11 cellular contexts compared by ENCODE assay signal in the genomic region with DNA sequence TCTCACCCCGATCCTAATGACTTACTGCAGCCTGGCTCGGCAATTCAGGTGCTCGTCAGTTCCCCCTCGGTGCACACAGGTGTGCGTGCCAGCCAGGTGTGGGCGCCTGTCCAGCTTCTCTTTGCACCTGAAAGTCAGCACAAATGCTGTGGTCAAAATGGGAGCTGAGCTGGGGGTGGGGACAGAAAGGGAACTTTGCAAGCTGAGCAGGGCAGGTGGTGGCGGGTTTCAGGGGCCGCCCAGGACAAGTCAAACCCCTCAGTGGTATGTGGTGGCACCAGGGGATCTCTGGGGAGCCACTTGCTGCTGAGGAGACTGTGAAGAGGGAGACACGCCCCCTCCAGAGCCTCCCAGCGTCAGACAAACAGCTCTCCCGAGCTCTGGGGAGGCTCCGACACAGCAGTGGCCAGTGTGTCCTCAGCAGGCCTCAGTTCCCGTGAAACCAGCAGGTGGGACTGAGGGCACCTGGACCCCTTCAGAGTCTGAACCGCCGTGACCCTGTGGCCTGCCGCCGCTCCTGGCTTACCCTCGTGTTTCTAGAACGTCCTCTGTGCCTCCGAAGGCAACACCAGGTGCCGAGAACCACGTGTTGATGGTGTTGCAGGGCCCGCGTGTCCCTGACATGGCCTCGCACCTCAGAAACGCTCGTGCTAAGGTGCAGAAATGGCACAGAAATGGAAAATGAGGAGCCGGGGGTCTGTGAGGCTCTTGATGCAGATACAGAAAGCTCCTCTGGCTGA.
DNase-seq lines count a peak whose midpoint lies in the region; ATAC-seq and TF ChIP-seq lines count a peak whose summit lies in the region.
"Had no signal": no experiment of that assay in that cellular context is flagged by ENCODE, and none has a peak within 500 bp of the region (broad histone marks: within the 10 kb centered on the region; RNA-seq: fewer than 3 reads in every experiment).

No MANE protein-coding gene starts in this region.

- H4K20me1 ChIP-seq in DND-41 (ENCODE audit: insufficient read depth, low read length) (no peaks in the 10 kb centered on the region), IMR-90 (ENCODE audit: insufficient read depth, low read length) (no peaks in the 10 kb centered on the region)

- no peak overlapping the region for H4K8ac ChIP-seq in IMR-90 (ENCODE audit: low read depth in 2 of 2, low read length in 2 of 2)

- no peak overlapping the region for H2AK5ac ChIP-seq in IMR-90 (ENCODE audit: low read depth, low read length)

- no peaks in the 10 kb centered on the region for H3K9me1 ChIP-seq in IMR-90 (ENCODE audit: insufficient read depth, low read length)

- no peak overlapping the region for H3K18ac ChIP-seq in IMR-90 (ENCODE audit: low read depth, low read length)

- in situ Hi-C loops in IMR-90 (cut with MboI; ENCODE audit: low sequenced_read_pairs): no loop called here

- no peaks in the 10 kb centered on the region for H3K79me1 ChIP-seq in IMR-90 (ENCODE audit: low read depth in 1 of 2, low read length in 2 of 2)

- no peak overlapping the region for H2BK5ac ChIP-seq in IMR-90 (ENCODE audit: low read depth, low read length, poor library complexity, severe bottlenecking)

- H3K27ac ChIP-seq in DND-41 (ENCODE audit: low read length): no peak overlapping the region
- H3K27ac ChIP-seq in IMR-90 (ENCODE audit: insufficient read depth, low read length): no peak overlapping the region
- H3K27ac ChIP-seq: brain microvascular endothelial cell had no signal

- BruUV-seq in IMR-90 (replicated peaks; lab: Mats Ljungman, UMichigan): no TSS peak

- 72% methylated on average over 14 of the region's 28 CpGs; no CpG with 5 or more reads in 1 of the 2 experiments for WGBS in IMR-90 (ENCODE audit: extremely low coverage in 2 of 2, insufficient read length in 1 of 2), 2 experiments

- no peak overlapping the region for H3K4ac ChIP-seq in IMR-90 (ENCODE audit: low read depth, low read length)

- no peak for TF ChIP-seq CTCF in DND-41 (IDR thresholded peaks at IDR 0.05; ENCODE audit: borderline replicate concordance, extremely low read depth, low read length, poor library complexity, severe bottlenecking)
- TF ChIP-seq CTCF in IMR-90 (conservative IDR thresholded peaks at IDR 0.05; ENCODE audit: low read depth, low read length): no peak

- H3K23ac ChIP-seq in IMR-90 (ENCODE audit: low read depth, low read length): no peak overlapping the region

- H3K9ac ChIP-seq in DND-41 (ENCODE audit: low read depth, low read length) (no peak overlapping the region), IMR-90 (ENCODE audit: low read depth, low read length) (no peak overlapping the region)

- no peak overlapping the region for H2BK120ac ChIP-seq in IMR-90 (ENCODE audit: low read depth, low read length)

- H3K4me3 ChIP-seq in DND-41 (ENCODE audit: low read depth in 1 of 2, low read length in 2 of 2) (no peak overlapping the region), IMR-90 (ENCODE audit: insufficient read depth, low read depth, low read length) (no peak overlapping the region)

- H2AFZ ChIP-seq in DND-41 (ENCODE audit: low read depth, low read length) (no peak overlapping the region), IMR-90 (replicated peaks; ENCODE audit: low read length, poor library complexity) (no peak overlapping the region)

- H2BK15ac ChIP-seq in IMR-90 (ENCODE audit: low read depth, low read length): no peak overlapping the region

- H3K4me1 ChIP-seq in DND-41 (ENCODE audit: insufficient read depth, low read length) (no peaks in the 10 kb centered on the region), IMR-90 (ENCODE audit: control insufficient read depth, insufficient read depth, low read length) (no peaks in the 10 kb centered on the region)

- H4K5ac ChIP-seq in IMR-90 (ENCODE audit: low read depth, low read length): no peak overlapping the region

- H3K4me2 ChIP-seq in DND-41 (ENCODE audit: insufficient read depth, low read length): no peak overlapping the region
- no peak overlapping the region for H3K4me2 ChIP-seq in IMR-90 (ENCODE audit: low read depth, low read length)

- no peak overlapping the region for H4K91ac ChIP-seq in IMR-90 (ENCODE audit: insufficient read depth, low read depth, low read length)

- peak; percentile 16 for DNase-seq in DND-41
- DNase-seq in IMR-90: no peak
- peak; percentile 80 for DNase-seq in NCI-H526 treated with DMSO at 0.1 percent for 48 hours (lab: John Stamatoyannopoulos, UW)
- DNase-seq in mucosa of gallbladder (ENCODE audit: low spot score): peak; percentile 5
- DNase-seq in HEK293T (ENCODE audit: extremely low spot score): no peak
- DNase-seq in inferior parietal cortex (ENCODE audit: extremely low spot score): no peak
- no peak for DNase-seq in NCI-H2171 (lab: John Stamatoyannopoulos, UW)
- DNase-seq: brain microvascular endothelial cell had no signal

- H3K36me3 ChIP-seq in DND-41 (ENCODE audit: insufficient read depth, low read length): no peaks in the 10 kb centered on the region
- H3K36me3 ChIP-seq in IMR-90 (ENCODE audit: control insufficient read depth, insufficient read depth, low read length): no peaks in the 10 kb centered on the region
- H3K36me3 ChIP-seq: brain microvascular endothelial cell had no signal

- CTCF ChIA-PET in IMR-90 (lab: Yijun Ruan, JAX): no interaction called here
- CTCF ChIA-PET in HEK293T (lab: Yijun Ruan, JAX): no interaction called here

- no peak overlapping the region for H3K14ac ChIP-seq in IMR-90 (replicated peaks; ENCODE audit: low read depth, low read length)

- no peak for TF ChIP-seq RAD21 in IMR-90 (IDR thresholded peaks at IDR 0.05; ENCODE audit: low read length)

- TF ChIP-seq POLR2A in IMR-90 (IDR thresholded peaks at IDR 0.05; ENCODE audit: low read depth, low read length): no peak

- no peak overlapping the region for H2BK20ac ChIP-seq in IMR-90 (ENCODE audit: low read depth, low read length)

- ATAC-seq in DND-41 (ENCODE audit: insufficient read depth, low read depth): no peak; the same call in 2 of the 3 replicates
- no peak for ATAC-seq in IMR-90 (ENCODE audit: low read depth)
- ATAC-seq in HG02623 (IDR thresholded peaks at IDR 0.05; ENCODE audit: unreplicated experiment): no peak
- ATAC-seq: naive thymus-derived CD8-positive, alpha-beta T cell; T-cell had no signal

- peak overlapping the region; percentile 1 for H2AK9ac ChIP-seq in IMR-90 (replicated peaks; ENCODE audit: low read depth, low read length, poor library complexity)

- H3K9me3 ChIP-seq in DND-41 (ENCODE audit: insufficient read depth, low read length, severe bottlenecking) (no peaks in the 10 kb centered on the region), IMR-90 (ENCODE audit: control insufficient read depth, insufficient read depth, low read length) (no peaks in the 10 kb centered on the region)

- POLR2A ChIA-PET in IMR-90 (lab: Charles Lee; ENCODE audit: unreplicated experiment) (no interaction called here), HEK293T (lab: Yijun Ruan, JAX) (no interaction called here)

- dilution Hi-C loops in IMR-90 (cut with HindIII; ENCODE audit: low sequenced_read_pairs, unreplicated experiment): no loop called here

- intact Hi-C loops in IMR-90 (cut with micrococcal nuclease): no loop called here

- H3K27me3 ChIP-seq in DND-41 (ENCODE audit: insufficient read depth, low read length, poor library complexity): no peaks in the 10 kb centered on the region
- H3K27me3 ChIP-seq in IMR-90 (ENCODE audit: control insufficient read depth, insufficient read depth, low read length): peaks cover 20% of the 10 kb centered on the region

- no peak overlapping the region for H3K56ac ChIP-seq in IMR-90 (ENCODE audit: extremely low read depth, insufficient read depth, low read length)

- no peaks in the 10 kb centered on the region for H3K79me2 ChIP-seq in DND-41 (ENCODE audit: insufficient read depth, low read length)

TF ChIP-seq in IMR-90, 13 proteins besides CTCF, POLR2A, EP300 and RAD21 (continues in another document):
- TF ChIP-seq CHD1 (IDR thresholded peaks at IDR 0.05; ENCODE audit: low read depth, low read length) (no peak), RCOR1 (IDR thresholded peaks at IDR 0.05; ENCODE audit: insufficient replicate concordance, low read length) (no peak), CEBPB (IDR thresholded peaks at IDR 0.05; ENCODE audit: low read depth, low read length) (no peak), MAFK (IDR thresholded peaks at IDR 0.05; ENCODE audit: low read depth, low read length) (no peak), MXI1 (IDR thresholded peaks at IDR 0.05; ENCODE audit: borderline replicate concordance, low read depth, low read length) (no peak), RFX5 (IDR thresholded peaks at IDR 0.05; ENCODE audit: low read depth, low read length) (no peak), BHLHE40 (IDR thresholded peaks at IDR 0.05; ENCODE audit: low read depth, low read length) (no peak), SMC3 (IDR thresholded peaks at IDR 0.05; ENCODE audit: low read depth, low read length) (no peak), FOS (IDR thresholded peaks at IDR 0.05; ENCODE audit: low read depth, low read length) (no peak), NFE2L2 (IDR thresholded peaks at IDR 0.05; ENCODE audit: low read depth, low read length) (no peak)

TF ChIP-seq in HEK293T, 16 proteins besides CTCF, POLR2A, EP300 and RAD21:
- TF ChIP-seq FOXK2 (IDR thresholded peaks at IDR 0.05) (no peak), SUZ12 (IDR thresholded peaks at IDR 0.05) (no peak), CTBP1 (IDR thresholded peaks at IDR 0.05; ENCODE audit: borderline replicate concordance) (no peak), HDGF (IDR thresholded peaks at IDR 0.05; ENCODE audit: borderline replicate concordance) (no peak), LEF1 (IDR thresholded peaks at IDR 0.05; ENCODE audit: borderline replicate concordance) (no peak), ZNF384 (IDR thresholded peaks at IDR 0.05) (no peak), FOXA1 (IDR thresholded peaks at IDR 0.05) (no peak), TARDBP (IDR thresholded peaks at IDR 0.05) (no peak), SP1 (IDR thresholded peaks at IDR 0.05) (no peak), L3MBTL2 (conservative IDR thresholded peaks at IDR 0.05) (no peak), NFRKB (IDR thresholded peaks at IDR 0.05) (no peak), BHLHE40 (IDR thresholded peaks at IDR 0.05; ENCODE audit: borderline replicate concordance) (no peak), ARNT (IDR thresholded peaks at IDR 0.05) (no peak), ELF4 (IDR thresholded peaks at IDR 0.05) (no peak), FOXM1 (IDR thresholded peaks at IDR 0.05; ENCODE audit: borderline replicate concordance) (no peak)
- TF ChIP-seq, protein P1, sequence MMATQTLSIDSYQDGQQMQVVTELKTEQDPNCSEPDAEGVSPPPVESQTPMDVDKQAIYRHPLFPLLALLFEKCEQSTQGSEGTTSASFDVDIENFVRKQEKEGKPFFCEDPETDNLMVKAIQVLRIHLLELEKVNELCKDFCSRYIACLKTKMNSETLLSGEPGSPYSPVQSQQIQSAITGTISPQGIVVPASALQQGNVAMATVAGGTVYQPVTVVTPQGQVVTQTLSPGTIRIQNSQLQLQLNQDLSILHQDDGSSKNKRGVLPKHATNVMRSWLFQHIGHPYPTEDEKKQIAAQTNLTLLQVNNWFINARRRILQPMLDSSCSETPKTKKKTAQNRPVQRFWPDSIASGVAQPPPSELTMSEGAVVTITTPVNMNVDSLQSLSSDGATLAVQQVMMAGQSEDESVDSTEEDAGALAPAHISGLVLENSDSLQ (IDR thresholded peaks at IDR 0.05): no peak

Comparison
In these comparisons a context has a peak if more than half of its experiments do, and no peak if none do; other contexts are left out.
1. DNase-seq: peak in DND-41 (single experiment), NCI-H526 treated with DMSO at 0.1 percent for 48 hours (single experiment) and mucosa of gallbladder (single experiment); none in IMR-90 (single experiment), HEK293T (single experiment), inferior parietal cortex (single experiment) and NCI-H2171 (single experiment).